In genomic region chr11:107044503-107044902, GRCh38 we compare ENCODE assay signal across 23 cellular contexts. TPM values are rescaled to one million over a fixed set of nuclear protein-coding genes. Genes with fewer than 3 reads are reported as not detected.
DNase-seq lines count a peak whose midpoint lies in the region; ATAC-seq and TF ChIP-seq lines count a peak whose summit lies in the region.
"Had no signal": no experiment of that assay in that cellular context is flagged by ENCODE, and none has a peak within 500 bp of the region (broad histone marks: within the 10 kb centered on the region; RNA-seq: fewer than 3 reads in every experiment).

No MANE protein-coding gene starts in this region.

- no peaks in the 10 kb centered on the region for H3K36me3 Mint-ChIP-seq in stimulated activated naive B cell treated with anti-CD40 and anti-IgM and Interleukin-4, amounts not matched to agents 10 μg/mL and 1 μg/mL and 100 μg/mL, for 72 hours

- H3K9me3 Mint-ChIP-seq in stimulated activated naive B cell treated with anti-CD40 and anti-IgM and Interleukin-4, amounts not matched to agents 10 μg/mL and 1 μg/mL and 100 μg/mL, for 72 hours: peaks cover 6 to 10% of the 10 kb centered on the region in 2 donors

- H3K27ac Mint-ChIP-seq in stimulated activated naive B cell treated with anti-CD40 and anti-IgM and Interleukin-4, amounts not matched to agents 10 μg/mL and 1 μg/mL and 100 μg/mL, for 72 hours: no peak overlapping the region
- H3K27ac Mint-ChIP-seq: natural killer cell; T-helper 1 cell treated with Interleukin-12 subunit alpha and Interleukin-12 subunit beta and Interleukin-4 antibody, amounts not matched to agents 30 μg/mL and 1 μg/mL, for 36 hours had no signal

- peaks cover 26% of the 10 kb centered on the region for H3K4me1 ChIP-seq in SJSA1 (replicated peaks)

- peaks cover 5% of the 10 kb centered on the region for H3K9me3 ChIP-seq in SJSA1 (replicated peaks)

- no peaks in the 10 kb centered on the region for H3K27me3 ChIP-seq in HL-60 (ENCODE audit: insufficient read depth, poor library complexity, severe bottlenecking)
- no peaks in the 10 kb centered on the region for H3K27me3 ChIP-seq in SJSA1 (replicated peaks)
- H3K27me3 ChIP-seq: cardiac muscle cell had no signal

- H3K4me1 Mint-ChIP-seq in stimulated activated naive B cell treated with anti-CD40 and anti-IgM and Interleukin-4, amounts not matched to agents 10 μg/mL and 1 μg/mL and 100 μg/mL, for 72 hours: peaks cover 7 to 17% of the 10 kb centered on the region in 2 donors
- H3K4me1 Mint-ChIP-seq: natural killer cell had no signal

- DNase-seq in HL-60 (ENCODE audit: low read depth in 1 of 2, low spot score in 1 of 2): no peak
- DNase-seq in SJSA1 (ENCODE audit: low read depth in 1 of 2, low spot score in 2 of 2): no peak
- peak; percentile 32 for DNase-seq in epithelial cell of esophagus (ENCODE audit: low read depth)
- peak; percentile 72 for DNase-seq in renal cortical epithelial cell (ENCODE audit: low read depth)
- DNase-seq in stimulated activated naive B cell treated with anti-CD40 and anti-IgM and Interleukin-4, amounts not matched to agents 10 μg/mL and 1 μg/mL and 100 μg/mL, for 72 hours: no peak
- DNase-seq: activated CD4-positive, alpha-beta T cell treated with anti-CD3 and anti-CD28 coated beads for 1 hour; activated gamma-delta T cell; C1 segment of cervical spinal cord; dermis blood vessel endothelial cell; IMR-90; MM.1S; natural killer cell; NCI-H1694; NCI-H2171 treated with DMSO at 0.1 percent for 48 hours; NCI-H69; stimulated activated CD4-positive, alpha-beta T cell treated with anti-CD3 and anti-CD28 coated beads, Interleukin-12 subunit alpha, Interleukin-12 subunit beta, amount 100 ng/mL, for 4 hours; stimulated activated CD4-positive, alpha-beta T cell treated with anti-CD3 and anti-CD28 coated beads, Interleukin-4, amount 100 ng/mL, for 24 hours; stimulated activated naive CD8-positive, alpha-beta T cell treated with anti-CD3 and anti-CD28 coated beads, Interleukin-15, Interleukin-2, amounts not matched to agents 100 U/mL and 50 U/mL, for 24 hours had no signal

- H3K36me3 ChIP-seq in SJSA1: no peaks in the 10 kb centered on the region
- H3K36me3 ChIP-seq: cardiac muscle cell had no signal

- H3K27ac ChIP-seq in HL-60 (replicated peaks) (peak overlapping the region; percentile 57; the same call in 1 of the 2 replicates), SJSA1 (peak overlapping the region; percentile 91)
- H3K27ac ChIP-seq: cardiac muscle cell had no signal

- TF ChIP-seq CTCF in HL-60 (IDR thresholded peaks at IDR 0.05; ENCODE audit: insufficient read depth, low read length) (no peak), epithelial cell of esophagus (IDR thresholded peaks at IDR 0.05; ENCODE audit: insufficient read depth, low read depth, low read length, missing control alignments) (no peak)

- H3K4me3 ChIP-seq in HL-60 (replicated peaks; ENCODE audit: insufficient read depth, low read length) (no peak overlapping the region), SJSA1 (no peak overlapping the region), epithelial cell of esophagus (ENCODE audit: low read length) (no peak overlapping the region)
- H3K4me3 ChIP-seq: cardiac muscle cell had no signal

- no peaks in the 10 kb centered on the region for H3K27me3 Mint-ChIP-seq in stimulated activated naive B cell treated with anti-CD40 and anti-IgM and Interleukin-4, amounts not matched to agents 10 μg/mL and 1 μg/mL and 100 μg/mL, for 72 hours

- no peak for ATAC-seq in stimulated activated naive B cell treated with anti-CD40 and anti-IgM and Interleukin-4, amounts not matched to agents 10 μg/mL and 1 μg/mL and 100 μg/mL, for 72 hours (replicated peaks)
- ATAC-seq in HG02981 (IDR thresholded peaks at IDR 0.05; ENCODE audit: unreplicated experiment) (no peak), GM18907 (IDR thresholded peaks at IDR 0.05; ENCODE audit: unreplicated experiment) (no peak)
- ATAC-seq: left lobe of liver, natural killer cell had no signal

- no peak overlapping the region for H3K4me3 Mint-ChIP-seq in stimulated activated naive B cell treated with anti-CD40 and anti-IgM and Interleukin-4, amounts not matched to agents 10 μg/mL and 1 μg/mL and 100 μg/mL, for 72 hours
- H3K4me3 Mint-ChIP-seq: natural killer cell; T-helper 1 cell treated with Interleukin-12 subunit alpha and Interleukin-12 subunit beta and Interleukin-4 antibody, amounts not matched to agents 30 μg/mL and 1 μg/mL, for 36 hours had no signal

RNA-seq across cellular contexts. Expression of gene GUCY1A2, which starts 26.2 kb away (rescaled TPM):
- total RNA-seq in SJSA1 (2014; rRNA removed; shearing (Covaris generic)): 0.11 and 0.13 TPM in 2 replicates
- 0.17 and 0.99 TPM in 2 replicates for total RNA-seq in renal cortical epithelial cell

Comparison
In these comparisons a context has a peak if more than half of its experiments do, and no peak if none do; other contexts are left out.
1. DNase-seq: peak in epithelial cell of esophagus (single experiment) and renal cortical epithelial cell (single experiment); none in HL-60 (0 of 2), SJSA1 (0 of 2) and stimulated activated naive B cell treated with anti-CD40 and anti-IgM and Interleukin-4, amounts not matched to agents 10 μg/mL and 1 μg/mL and 100 μg/mL, for 72 hours (single experiment).